ENCODE assay signal across 1 cellular context in the genomic region with DNA sequence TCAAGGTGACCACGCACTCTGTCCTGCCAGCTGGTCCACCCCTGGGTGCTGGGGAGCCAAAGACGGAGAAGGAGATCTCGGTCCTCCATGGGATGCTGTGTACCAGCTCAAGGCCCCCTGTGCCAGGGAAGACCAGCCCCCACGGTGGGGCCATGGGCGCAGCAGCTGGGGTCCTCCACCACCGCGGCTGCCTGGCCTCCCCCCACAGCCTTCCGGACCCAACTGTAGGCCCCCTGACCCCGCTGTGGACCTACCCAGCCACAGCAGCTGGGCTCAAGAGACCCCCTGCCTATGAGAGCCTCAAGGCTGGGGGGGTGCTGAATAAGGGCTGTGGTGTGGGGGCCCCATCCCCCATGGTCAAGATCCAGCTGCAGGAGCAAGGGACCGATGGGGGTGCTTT.
TF ChIP-seq lines count a peak whose summit lies in the region.

No MANE protein-coding gene starts in this region.

TF ChIP-seq in SK-N-SH treated with all-trans-retinoic acid at 6 μM for 48 hours, 23 proteins besides CTCF, POLR2A, EP300 and RAD21 (continued from another document):
- no peak for TF ChIP-seq ESRRG (CRISPR knock-in tag; IDR thresholded peaks at IDR 0.05)
- no peak for TF ChIP-seq ISL1 (CRISPR knock-in tag; IDR thresholded peaks at IDR 0.05)
- no peak for TF ChIP-seq GLIS3 (CRISPR knock-in tag; IDR thresholded peaks at IDR 0.05)
- no peak for TF ChIP-seq RARB (CRISPR knock-in tag; IDR thresholded peaks at IDR 0.05)
- TF ChIP-seq PATZ1 (CRISPR knock-in tag; IDR thresholded peaks at IDR 0.05; ENCODE audit: borderline replicate concordance), result no peak
